9 cellular contexts compared by ENCODE assay signal in genomic region chr7:75727881-75728592, GRCh38. TPM values are rescaled to one million over a fixed set of nuclear protein-coding genes. Genes with fewer than 3 reads are reported as not detected.
A peak's percentile ranks its signal among the peaks of the same experiment; 100 is the strongest.
DNase-seq lines count a peak whose midpoint lies in the region; ATAC-seq and TF ChIP-seq lines count a peak whose summit lies in the region.
"Had no signal": no experiment of that assay in that cellular context is flagged by ENCODE, and none has a peak within 500 bp of the region (broad histone marks: within the 10 kb centered on the region; RNA-seq: fewer than 3 reads in every experiment).

No MANE protein-coding gene starts in this region.

- no peak overlapping the region for H3K9ac ChIP-seq in trophoblast cell (ENCODE audit: low read length)

- H3K9me3 ChIP-seq in trophoblast cell (ENCODE audit: insufficient read depth, low read depth, low read length): peaks cover 1% of the 10 kb centered on the region

- H3K79me2 ChIP-seq in trophoblast cell (ENCODE audit: control insufficient read depth, insufficient read depth, low read length, poor library complexity): peaks cover 2% of the 10 kb centered on the region

- POLR2A ChIA-PET in RWPE1 (lab: Yijun Ruan, JAX; ENCODE audit: low non-redundant PET): interaction anchor here (0.6 kb wide), 1 partner anchor 9 kb away, joined by 6 read pairs; no protein-coding TSS in a partner anchor

- H4K8ac ChIP-seq in trophoblast cell (ENCODE audit: low read depth, low read length): peak overlapping the region; percentile 72

- peaks cover 27 to 32% of the 10 kb centered on the region in 2 donors for H3K4me1 Mint-ChIP-seq in effector memory CD8-positive, alpha-beta T cell (ENCODE audit: low read depth in 2 of 2)

- ATAC-seq in effector memory CD8-positive, alpha-beta T cell (replicated peaks): peak; percentile 92
- ATAC-seq in HG02642 (IDR thresholded peaks at IDR 0.05; ENCODE audit: poor library complexity, unreplicated experiment) (no peak), HG03045 (IDR thresholded peaks at IDR 0.05; ENCODE audit: unreplicated experiment) (no peak)

- peaks cover 7% of the 10 kb centered on the region for H3K79me1 ChIP-seq in trophoblast cell (ENCODE audit: low read length)

- peak overlapping the region; percentile 8 for H4K12ac ChIP-seq in trophoblast cell (ENCODE audit: low read depth, low read length)

- H3K36me3 ChIP-seq in trophoblast cell (ENCODE audit: control insufficient read depth in 1 of 2, insufficient read depth in 2 of 2, low read length in 2 of 2): no peaks in the 10 kb centered on the region

- H3K27ac ChIP-seq in RWPE1 (peak overlapping the region; percentile 85), trophoblast cell (ENCODE audit: low read depth, low read length) (peak overlapping the region; percentile 23)

- no peak overlapping the region for H2BK5ac ChIP-seq in trophoblast cell (ENCODE audit: low read depth, low read length, poor library complexity)

- H3K4me3 ChIP-seq in trophoblast cell (ENCODE audit: low read depth, low read length): no peak overlapping the region

- peaks cover 3% of the 10 kb centered on the region for H3K36me3 Mint-ChIP-seq in effector memory CD8-positive, alpha-beta T cell (ENCODE audit: insufficient read depth)

- H3K4me2 ChIP-seq in trophoblast cell (ENCODE audit: low read length): no peak overlapping the region

- CTCF ChIA-PET in RWPE1 (lab: Yijun Ruan, JAX): no interaction called here

- H3K14ac ChIP-seq in trophoblast cell (ENCODE audit: low read length): no peak overlapping the region

- peak overlapping the region; percentile 42 for H2AK5ac ChIP-seq in trophoblast cell (ENCODE audit: low read length)

- peak overlapping the region; percentile 71 to 83 for H3K4me3 Mint-ChIP-seq in effector memory CD8-positive, alpha-beta T cell

- no peaks in the 10 kb centered on the region for H3K27me3 ChIP-seq in trophoblast cell (ENCODE audit: insufficient read depth, low read length)

- DNase-seq in NK-92 treated with Interleukin-12 subunit alpha and Interleukin-12 subunit beta, amount 100 ng/mL, for 24 hours (lab: John Stamatoyannopoulos, UW): peak; percentile 71
- DNase-seq in NK-92 (lab: John Stamatoyannopoulos, UW; ENCODE audit: unreplicated experiment) (no peak), RWPE1 (ENCODE audit: low spot score) (peak; percentile 84), trophoblast cell (peak; percentile 60 to 75), T1000 (lab: John Stamatoyannopoulos, UW) (no peak)
- DNase-seq in effector memory CD8-positive, alpha-beta T cell: peak; percentile 66 to 71 (median 66)

- H3K23ac ChIP-seq in trophoblast cell (ENCODE audit: low read length): no peak overlapping the region

- no CpG with 5 or more reads among the region's 8 CpGs for WGBS in trophoblast cell (ENCODE audit: extremely low coverage, insufficient coverage, insufficient read length)

- peak overlapping the region; percentile 66 for H2AFZ ChIP-seq in trophoblast cell (ENCODE audit: insufficient read depth, low read length, poor library complexity)

- H3K4ac ChIP-seq in trophoblast cell (ENCODE audit: low read depth, low read length): no peak overlapping the region

- H3K27me3 Mint-ChIP-seq in effector memory CD8-positive, alpha-beta T cell: no peaks in the 10 kb centered on the region

- H2BK12ac ChIP-seq in trophoblast cell (ENCODE audit: low read length): peak overlapping the region; percentile 23

- H3K18ac ChIP-seq in trophoblast cell (ENCODE audit: low read length): peak overlapping the region; percentile 2

- H3K27ac Mint-ChIP-seq in effector memory CD8-positive, alpha-beta T cell: peak overlapping the region; percentile 85 to 93

- H3K9me3 Mint-ChIP-seq in effector memory CD8-positive, alpha-beta T cell: no peaks in the 10 kb centered on the region

- TF ChIP-seq CTCF in RWPE1 (conservative IDR thresholded peaks at IDR 0.05; ENCODE audit: low read depth): no peak

- H4K91ac ChIP-seq in trophoblast cell (ENCODE audit: low read depth, low read length): peak overlapping the region; percentile 45

- peaks cover 9 to 11% of the 10 kb centered on the region in 2 experiments for H3K4me1 ChIP-seq in trophoblast cell (ENCODE audit: control insufficient read depth in 1 of 2, insufficient read depth in 2 of 2, low read length in 2 of 2)

- H2BK120ac ChIP-seq in trophoblast cell (ENCODE audit: insufficient read depth, low read length, poor library complexity): no peak overlapping the region

RNA-seq across cellular contexts. Expression of gene HIP1, which starts 10.7 kb away (rescaled TPM):
- 9.0 and 9.8 TPM in 2 replicates for polyA plus RNA-seq in trophoblast cell (2013)

RNA-seq across cellular contexts. Expression of gene CCL26, which starts 44.0 kb away (rescaled TPM):
- polyA plus RNA-seq in trophoblast cell (2013): 0.31 TPM in 1 of 2 replicates, not detected in the other
- polyA plus RNA-seq: neural cell had no signal

Comparison
In these comparisons a context has a peak if more than half of its experiments do, and no peak if none do; other contexts are left out.
1. DNase-seq: peak in NK-92 treated with Interleukin-12 subunit alpha and Interleukin-12 subunit beta, amount 100 ng/mL, for 24 hours (single experiment), RWPE1 (single experiment), effector memory CD8-positive, alpha-beta T cell (3 of 3) and trophoblast cell (2 of 2); none in NK-92 (single experiment) and T1000 (single experiment).